ENCODE assay signal across 9 cellular contexts in genomic region chr12:57549203-57549908, GRCh38. TPM values are rescaled to one million over a fixed set of nuclear protein-coding genes. Genes with fewer than 3 reads are reported as not detected.
A peak's percentile ranks its signal among the peaks of the same experiment; 100 is the strongest.
DNase-seq lines count a peak whose midpoint lies in the region; ATAC-seq, FAIRE-seq and TF ChIP-seq lines count a peak whose summit lies in the region.
"Had no signal": no experiment of that assay in that cellular context is flagged by ENCODE, and none has a peak within 500 bp of the region (broad histone marks: within the 10 kb centered on the region; RNA-seq: fewer than 3 reads in every experiment).

No MANE protein-coding gene starts in this region.

- TF ChIP-seq POLR2A in esophagus muscularis mucosa (IDR thresholded peaks at IDR 0.05; ENCODE audit: low read depth): no peak

- POLR2A ChIA-PET in Caco-2 (lab: Charles Lee): no interaction called here

- TF ChIP-seq CTCF in Caco-2 (IDR thresholded peaks at IDR 0.05; ENCODE audit: insufficient read depth in 1 of 2, low read depth in 1 of 2, low read length in 1 of 2, severe bottlenecking in 1 of 2, unreplicated experiment in 1 of 2) (no peak), RWPE2 (IDR thresholded peaks at IDR 0.05; ENCODE audit: poor library complexity, severe bottlenecking) (no peak), esophagus muscularis mucosa (IDR thresholded peaks at IDR 0.05) (no peak), progenitor cell of endocrine pancreas (IDR thresholded peaks at IDR 0.05; ENCODE audit: unreplicated experiment) (no peak), D721Med (IDR thresholded peaks at IDR 0.05; ENCODE audit: insufficient read depth, missing control alignments) (no peak)

- H3K36me3 Mint-ChIP-seq in Caco-2 (ENCODE audit: insufficient read depth, unreplicated experiment) (peaks cover 15% of the 10 kb centered on the region), progenitor cell of endocrine pancreas (ENCODE audit: insufficient read depth) (no peaks in the 10 kb centered on the region)

- H3K9me3 Mint-ChIP-seq in Caco-2 (ENCODE audit: unreplicated experiment): no peaks in the 10 kb centered on the region
- H3K9me3 Mint-ChIP-seq in progenitor cell of endocrine pancreas (ENCODE audit: low read depth): no peaks in the 10 kb centered on the region

- no peak for FAIRE-seq in D721Med (lab: Jason Lieb, UNC)
- FAIRE-seq: bronchial epithelial cell had no signal

- H3K27me3 ChIP-seq in Caco-2 (replicated peaks; ENCODE audit: control insufficient read depth, insufficient read depth, low read length) (peaks cover 3% of the 10 kb centered on the region), RWPE2 (ENCODE audit: insufficient read depth, poor library complexity, severe bottlenecking) (no peaks in the 10 kb centered on the region), esophagus muscularis mucosa (peaks cover 0 to 27% (median 3%) of the 10 kb centered on the region in 4 donors)

- H3K27ac ChIP-seq in RWPE2 (ENCODE audit: poor library complexity, severe bottlenecking): no peak overlapping the region
- peak overlapping the region in 1 of 4 donors; percentile 45 for H3K27ac ChIP-seq in esophagus muscularis mucosa (replicated peaks in 1 of 4)

- H3K27me3 Mint-ChIP-seq in Caco-2 (ENCODE audit: insufficient read depth, unreplicated experiment): peaks cover 28% of the 10 kb centered on the region
- peaks cover 67% of the 10 kb centered on the region for H3K27me3 Mint-ChIP-seq in progenitor cell of endocrine pancreas

- no peaks in the 10 kb centered on the region for H3K9me3 ChIP-seq in Caco-2
- H3K9me3 ChIP-seq in RWPE2 (ENCODE audit: severe bottlenecking): no peaks in the 10 kb centered on the region
- no peaks in the 10 kb centered on the region for H3K9me3 ChIP-seq in esophagus muscularis mucosa

- no peak overlapping the region for H3K27ac Mint-ChIP-seq in Caco-2 (ENCODE audit: unreplicated experiment)
- H3K27ac Mint-ChIP-seq in progenitor cell of endocrine pancreas: no peak overlapping the region

- no peak for DNase-seq in Caco-2
- no peak for DNase-seq in RWPE2 (ENCODE audit: low spot score)
- DNase-seq in esophagus muscularis mucosa (ENCODE audit: extremely low spot score): no peak
- DNase-seq in progenitor cell of endocrine pancreas (ENCODE audit: low spot score, unreplicated experiment): no peak
- DNase-seq in D721Med (ENCODE audit: insufficient read length, low spot score): no peak
- no peak for DNase-seq in NAMALWA (ENCODE audit: low spot score)

- no TSS peak for BruUV-seq in Caco-2 (replicated peaks; lab: Mats Ljungman, UMichigan)

- H3K36me3 ChIP-seq in Caco-2 (ENCODE audit: control insufficient read depth, insufficient read depth, low read length): 0 out of 2 replicates have a peak, but pooled peaks cover 1% of the 10 kb centered on the region
- H3K36me3 ChIP-seq in RWPE2 (ENCODE audit: low read depth): peaks cover 15% of the 10 kb centered on the region
- peaks cover 0 to 5% (median 0%) of the 10 kb centered on the region in 4 donors for H3K36me3 ChIP-seq in esophagus muscularis mucosa

- ATAC-seq in RWPE2 (ENCODE audit: low read depth) (no peak), GM19467 (IDR thresholded peaks at IDR 0.05; ENCODE audit: unreplicated experiment) (no peak)
- no peak for ATAC-seq in activated CD4-positive, CD25-positive, alpha-beta regulatory T cell treated with anti-CD3 and anti-CD28 coated beads, Interleukin-2, amount 50 U/mL, for 24 hours

- H3K4me3 Mint-ChIP-seq in Caco-2 (ENCODE audit: unreplicated experiment) (peak overlapping the region; percentile 64), progenitor cell of endocrine pancreas (ENCODE audit: low read depth) (peak overlapping the region; percentile 57)

- 35% methylated on average over 13 of the region's 13 CpGs for WGBS in esophagus muscularis mucosa

- 0 out of 2 replicates have a peak overlapping the region, but pooled peaks have one; percentile 14 for H3K4me3 ChIP-seq in Caco-2 (ENCODE audit: low read depth, low read length)
- peak overlapping the region; percentile 40 for H3K4me3 ChIP-seq in RWPE2 (ENCODE audit: severe bottlenecking)
- H3K4me3 ChIP-seq in esophagus muscularis mucosa: peak overlapping the region; percentile 54 to 65 (median 56)

- H3K4me1 Mint-ChIP-seq in Caco-2 (ENCODE audit: low read depth, unreplicated experiment) (peaks cover 10% of the 10 kb centered on the region), progenitor cell of endocrine pancreas (ENCODE audit: low read depth) (peaks cover 18% of the 10 kb centered on the region)

- CTCF ChIA-PET in Caco-2 (lab: Charles Lee): no interaction called here

- intact Hi-C loops in Caco-2 (cut with micrococcal nuclease; ENCODE audit: unreplicated experiment) (no loop called here), esophagus muscularis mucosa (cut with DNase I) (loop anchor here (2.0 kb wide), 1 partner anchor 89 kb away; no protein-coding TSS in a partner anchor)

- no peak for TF ChIP-seq EP300 in esophagus muscularis mucosa (IDR thresholded peaks at IDR 0.05)

- peaks cover 9% of the 10 kb centered on the region; the same call in 1 of the 2 replicates for H3K4me1 ChIP-seq in Caco-2
- H3K4me1 ChIP-seq in RWPE2 (ENCODE audit: insufficient read depth, poor library complexity, severe bottlenecking): peaks cover 8% of the 10 kb centered on the region
- peaks cover 35 to 40% (median 39%) of the 10 kb centered on the region in 4 donors for H3K4me1 ChIP-seq in esophagus muscularis mucosa

RNA-seq across cellular contexts. Expression of gene KIF5A, which starts 0.5 kb away (rescaled TPM):
- total RNA-seq in Caco-2 (2022): 0.05 TPM in 1 of 2 replicates, not detected in the other
- 1 to 10 TPM; 2.1 to 3.2 (median 2.4) TPM for total RNA-seq in esophagus muscularis mucosa
- 2.5 and 2.8 TPM in 2 replicates for total RNA-seq in progenitor cell of endocrine pancreas

RNA-seq across cellular contexts. Expression of gene DCTN2, which starts 2.4 kb away (rescaled TPM):
- 89.4 and 94.4 TPM in 2 replicates for total RNA-seq in Caco-2 (2022)
- 100 to 1,000 TPM; 161 to 243 (median 202) TPM for total RNA-seq in esophagus muscularis mucosa
- 144 and 153 TPM in 2 replicates for total RNA-seq in progenitor cell of endocrine pancreas

RNA-seq across cellular contexts. Expression of gene MBD6, which starts 26.7 kb away (rescaled TPM):
- total RNA-seq in Caco-2 (2022) (82.2 and 105 TPM in 2 replicates), esophagus muscularis mucosa (10 to 100 TPM; 13.8 to 19.9 (median 16.9) TPM), progenitor cell of endocrine pancreas (158 and 159 TPM in 2 replicates)

RNA-seq across cellular contexts. Expression of gene DDIT3, which starts 29.0 kb away (rescaled TPM):
- total RNA-seq in Caco-2 (2022) (62.7 and 79.2 TPM in 2 replicates), esophagus muscularis mucosa (10 to 100 TPM; 14.4 to 43.9 (median 24.4) TPM), progenitor cell of endocrine pancreas (15.7 and 18.5 TPM in 2 replicates)

RNA-seq across cellular contexts. Expression of gene PIP4K2C, which starts 41.6 kb away (rescaled TPM):
- total RNA-seq in Caco-2 (2022): 42.0 and 48.0 TPM in 2 replicates
- total RNA-seq in esophagus muscularis mucosa: 10 to 100 TPM; 22.7 to 30.7 (median 29.0) TPM
- total RNA-seq in progenitor cell of endocrine pancreas: 38.4 and 39.0 TPM in 2 replicates
